In the genomic region with DNA sequence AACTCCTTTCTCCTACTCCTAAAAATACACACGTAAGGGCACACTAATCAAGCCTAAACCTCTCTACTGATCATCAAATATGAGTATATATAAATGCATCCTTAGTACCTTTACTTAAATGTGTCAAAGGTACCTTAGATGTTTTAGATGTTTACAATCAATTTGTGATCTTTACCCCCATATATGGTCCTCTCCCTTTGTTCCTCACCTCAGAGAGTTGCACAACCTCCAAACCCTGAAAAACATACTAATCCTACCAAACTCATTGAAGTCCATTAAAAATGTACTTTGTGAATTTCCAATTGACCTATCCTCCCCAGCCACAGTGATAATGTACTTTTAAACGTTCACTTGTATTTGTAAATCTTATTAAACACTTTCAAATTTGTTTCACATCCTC, we compare ENCODE assay signal across 18 cellular contexts.
DNase-seq lines count a peak whose midpoint lies in the region; ATAC-seq, FAIRE-seq and TF ChIP-seq lines count a peak whose summit lies in the region.
"Had no signal": no experiment of that assay in that cellular context is flagged by ENCODE, and none has a peak within 500 bp of the region (broad histone marks: within the 10 kb centered on the region; RNA-seq: fewer than 3 reads in every experiment).

No MANE protein-coding gene starts in this region.

- H3K9me3 Mint-ChIP-seq in activated T-cell treated with anti-CD3 and anti-CD28 coated beads, Interleukin-2, amount 50 U/mL, for 24 hours, result no peaks in the 10 kb centered on the region
- H3K9me3 Mint-ChIP-seq in activated B cell treated with CpG ODN at 0.5 μM for 24 hours, result no peaks in the 10 kb centered on the region

- no peak overlapping the region for H3K9ac ChIP-seq in HepG2 (ENCODE audit: insufficient read depth, low read depth, low read length)
- H3K9ac ChIP-seq: BLaER1, GM23248 had no signal

- no peak overlapping the region for H3K4me2 ChIP-seq in HepG2 (ENCODE audit: low read depth, low read length)
- H3K4me2 ChIP-seq: BLaER1 had no signal

- no peak for FAIRE-seq in HepG2 (lab: Jason Lieb, UNC)

- TF ChIP-seq EP300 in HepG2 (IDR thresholded peaks at IDR 0.05; ENCODE audit: low read depth in 2 of 2, low read length in 2 of 2), result peak in 1 of 2 experiments; percentile 23; a peak in 1 of 4 replicates
- no peak for TF ChIP-seq EP300 in HepG2 (CRISPR knock-in tag; IDR thresholded peaks at IDR 0.05; ENCODE audit: borderline replicate concordance)

- H3K27ac ChIP-seq in HepG2 (ENCODE audit: extremely low read length, insufficient read depth, low read length) (peak overlapping the region; percentile 17), right lobe of liver (no peak overlapping the region), neutrophil (peak overlapping the region; percentile 48)
- H3K27ac ChIP-seq: BLaER1, GM23248, HL-60 had no signal

- H3K9me3 ChIP-seq in HepG2 (ENCODE audit: low read length) (no peaks in the 10 kb centered on the region), right lobe of liver (no peaks in the 10 kb centered on the region), neutrophil (no peaks in the 10 kb centered on the region)
- H3K9me3 ChIP-seq: BLaER1 had no signal

- H3K27ac Mint-ChIP-seq in activated T-cell treated with anti-CD3 and anti-CD28 coated beads, Interleukin-2, amount 50 U/mL, for 24 hours, result peak overlapping the region; percentile 16
- peak overlapping the region; percentile 30 for H3K27ac Mint-ChIP-seq in activated B cell treated with CpG ODN at 0.5 μM for 24 hours

- H3K4me1 ChIP-seq in HepG2 (ENCODE audit: insufficient read depth, low read length) (peaks cover 50% of the 10 kb centered on the region), right lobe of liver (no peaks in the 10 kb centered on the region), neutrophil (ENCODE audit: control insufficient read depth in 1 of 2, insufficient read depth in 1 of 2, low read depth in 1 of 2, low read length in 1 of 2) (no peaks in the 10 kb centered on the region)
- H3K4me1 ChIP-seq: BLaER1 had no signal

- TF ChIP-seq POLR2A in HepG2 (IDR thresholded peaks at IDR 0.05; ENCODE audit: insufficient read depth in 1 of 2, low read depth in 2 of 2, low read length in 2 of 2) (no peak), right lobe of liver (IDR thresholded peaks at IDR 0.05) (no peak)

- no peak overlapping the region for H2AFZ ChIP-seq in HepG2 (ENCODE audit: low read length)
- H2AFZ ChIP-seq: GM23248 had no signal

- H3K36me3 Mint-ChIP-seq in activated T-cell treated with anti-CD3 and anti-CD28 coated beads, Interleukin-2, amount 50 U/mL, for 24 hours (ENCODE audit: low read depth), result peaks cover 64% of the 10 kb centered on the region
- H3K36me3 Mint-ChIP-seq in activated B cell treated with CpG ODN at 0.5 μM for 24 hours (ENCODE audit: low read depth), result peaks cover 55% of the 10 kb centered on the region

- POLR2A ChIA-PET in HepG2 (lab: Yijun Ruan, JAX) (no interaction called here), activated B cell treated with CpG ODN at 0.5 μM for 24 hours (lab: Charles Lee) (no interaction called here)

- 44% methylated on average over 2 of the region's 2 CpGs for WGBS in HepG2 (ENCODE audit: low lambda C conversion rate)
- WGBS in right lobe of liver (ENCODE audit: insufficient coverage, low coverage, low lambda C conversion rate, missing lambda C conversion rate), result 58% methylated on average over 2 of the region's 2 CpGs

- H3K4me3 ChIP-seq in HepG2 (replicated peaks in 1 of 3; ENCODE audit: insufficient read depth in 1 of 3, low read depth in 2 of 3, low read length in 3 of 3), result no peak overlapping the region
- no peak overlapping the region for H3K4me3 ChIP-seq in right lobe of liver
- no peak overlapping the region for H3K4me3 ChIP-seq in neutrophil (ENCODE audit: low read depth in 1 of 2, low read length in 1 of 2)
- H3K4me3 ChIP-seq: BLaER1, GM23248 had no signal

- no peaks in the 10 kb centered on the region for H3K27me3 Mint-ChIP-seq in activated T-cell treated with anti-CD3 and anti-CD28 coated beads, Interleukin-2, amount 50 U/mL, for 24 hours
- H3K27me3 Mint-ChIP-seq in activated B cell treated with CpG ODN at 0.5 μM for 24 hours, result no peaks in the 10 kb centered on the region

- H3K4me1 Mint-ChIP-seq in activated T-cell treated with anti-CD3 and anti-CD28 coated beads, Interleukin-2, amount 50 U/mL, for 24 hours (ENCODE audit: low read depth), result no peaks in the 10 kb centered on the region
- no peaks in the 10 kb centered on the region for H3K4me1 Mint-ChIP-seq in activated B cell treated with CpG ODN at 0.5 μM for 24 hours

- H3K79me2 ChIP-seq in HepG2 (ENCODE audit: insufficient read depth, low read length), result no peaks in the 10 kb centered on the region

- intact Hi-C loops in HepG2 (cut with micrococcal nuclease; ENCODE audit: unreplicated experiment), result no loop called here
- intact Hi-C loops in right lobe of liver (cut with DNase I), result no loop called here
- intact Hi-C loops in activated B cell treated with CpG ODN at 0.5 μM for 24 hours (cut with micrococcal nuclease), result no loop called here
- intact Hi-C loops in cardiac septum (cut with DNase I), result no loop called here

- H3K4me3 Mint-ChIP-seq in activated T-cell treated with anti-CD3 and anti-CD28 coated beads, Interleukin-2, amount 50 U/mL, for 24 hours, result no peak overlapping the region
- H3K4me3 Mint-ChIP-seq in activated B cell treated with CpG ODN at 0.5 μM for 24 hours, result no peak overlapping the region

- BruUV-seq in HepG2 (replicated peaks; lab: Mats Ljungman, UMichigan), result no TSS peak

- no peaks in the 10 kb centered on the region for H4K20me1 ChIP-seq in HepG2 (ENCODE audit: insufficient read depth, low read length)
- H4K20me1 ChIP-seq: BLaER1 had no signal

- DNase-seq in activated T-cell treated with anti-CD3 and anti-CD28 coated beads, Interleukin-2, amount 50 U/mL, for 24 hours, result no peak
- DNase-seq in activated T-cell treated with anti-CD3 and anti-CD28 coated beads, Interleukin-2, amount 50 U/mL, for 48 hours, result no peak
- DNase-seq in HepG2 (ENCODE audit: low spot score) (peak; percentile 26), right lobe of liver (no peak), activated B cell treated with CpG ODN at 0.5 μM for 24 hours (no peak), cardiac septum (ENCODE audit: low spot score) (no peak), EL (no peak)
- DNase-seq: 8988T, AML-193, COR-L47, DMS153, DMS79 treated with DMSO at 0.1 percent for 48 hours, GDM1, GM23248 had no signal

- ATAC-seq in HepG2, result no peak
- ATAC-seq in right lobe of liver, result no peak
- no peak for ATAC-seq in activated B cell treated with CpG ODN at 0.5 μM for 24 hours (ENCODE audit: low read depth)
- ATAC-seq: HCT116 had no signal

- no peak for TF ChIP-seq CTCF in HepG2 (CRISPR knock-in tag; IDR thresholded peaks at IDR 0.05)
- no peak for TF ChIP-seq CTCF in right lobe of liver (IDR thresholded peaks at IDR 0.05)
- no peak for TF ChIP-seq CTCF in activated B cell treated with CpG ODN at 0.5 μM for 24 hours (IDR thresholded peaks at IDR 0.05)
- no peak for TF ChIP-seq CTCF in neutrophil (IDR thresholded peaks at IDR 0.05)

- CTCF ChIA-PET in HepG2 (lab: Yijun Ruan, JAX; ENCODE audit: low intra/inter-chr PET ratio, low total read pairs) (no interaction called here), activated B cell treated with CpG ODN at 0.5 μM for 24 hours (lab: Charles Lee) (no interaction called here)

- in situ Hi-C loops in HepG2 (cut with HindIII; ENCODE audit: extremely low pct_ligation_motif_present, low pct_unique_long_range_greater_than_20kb), result no loop called here

- H3K36me3 ChIP-seq in HepG2 (replicated peaks in 1 of 2; ENCODE audit: control insufficient read depth in 1 of 2, insufficient read depth in 2 of 2, low read length in 2 of 2), result 0 out of 5 replicates have a peak, but pooled peaks cover 0 to 3% of the 10 kb centered on the region in 2 experiments
- H3K36me3 ChIP-seq in right lobe of liver, result no peaks in the 10 kb centered on the region
- peaks cover 24% of the 10 kb centered on the region for H3K36me3 ChIP-seq in neutrophil

- H3K27me3 ChIP-seq in HepG2 (ENCODE audit: control insufficient read depth in 1 of 2, insufficient read depth in 2 of 2, low read length in 2 of 2), result no peaks in the 10 kb centered on the region
- no peaks in the 10 kb centered on the region for H3K27me3 ChIP-seq in right lobe of liver
- no peaks in the 10 kb centered on the region for H3K27me3 ChIP-seq in neutrophil
- H3K27me3 ChIP-seq: BLaER1 had no signal

- no peak for TF ChIP-seq RAD21 in HepG2 (CRISPR knock-in tag; IDR thresholded peaks at IDR 0.05)

TF ChIP-seq in HepG2, 621 proteins besides CTCF, POLR2A, EP300 and RAD21 (continues in another document):
- TF ChIP-seq FLYWCH1 (CRISPR knock-in tag; IDR thresholded peaks at IDR 0.05) (no peak), BCL6 (CRISPR knock-in tag; IDR thresholded peaks at IDR 0.05) (peak; percentile 10; the same call in 1 of the 2 replicates), NR2F6 (IDR thresholded peaks at IDR 0.05) (peak; percentile 24; the same call in 1 of the 2 replicates), NR2F6 (CRISPR knock-in tag; IDR thresholded peaks at IDR 0.05) (no peak; the same call in 1 of the 2 replicates), RARA (CRISPR knock-in tag; IDR thresholded peaks at IDR 0.05) (no peak), THYN1 (CRISPR knock-in tag; IDR thresholded peaks at IDR 0.05; ENCODE audit: borderline replicate concordance, low read depth) (no peak), ZNF296 (CRISPR knock-in tag; conservative IDR thresholded peaks at IDR 0.05) (no peak)
- TF ChIP-seq, protein P1, sequence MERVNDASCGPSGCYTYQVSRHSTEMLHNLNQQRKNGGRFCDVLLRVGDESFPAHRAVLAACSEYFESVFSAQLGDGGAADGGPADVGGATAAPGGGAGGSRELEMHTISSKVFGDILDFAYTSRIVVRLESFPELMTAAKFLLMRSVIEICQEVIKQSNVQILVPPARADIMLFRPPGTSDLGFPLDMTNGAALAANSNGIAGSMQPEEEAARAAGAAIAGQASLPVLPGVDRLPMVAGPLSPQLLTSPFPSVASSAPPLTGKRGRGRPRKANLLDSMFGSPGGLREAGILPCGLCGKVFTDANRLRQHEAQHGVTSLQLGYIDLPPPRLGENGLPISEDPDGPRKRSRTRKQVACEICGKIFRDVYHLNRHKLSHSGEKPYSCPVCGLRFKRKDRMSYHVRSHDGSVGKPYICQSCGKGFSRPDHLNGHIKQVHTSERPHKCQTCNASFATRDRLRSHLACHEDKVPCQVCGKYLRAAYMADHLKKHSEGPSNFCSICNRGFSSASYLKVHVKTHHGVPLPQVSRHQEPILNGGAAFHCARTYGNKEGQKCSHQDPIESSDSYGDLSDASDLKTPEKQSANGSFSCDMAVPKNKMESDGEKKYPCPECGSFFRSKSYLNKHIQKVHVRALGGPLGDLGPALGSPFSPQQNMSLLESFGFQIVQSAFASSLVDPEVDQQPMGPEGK (CRISPR knock-in tag; IDR thresholded peaks at IDR 0.05), result no peak
- TF ChIP-seq, protein P2, sequence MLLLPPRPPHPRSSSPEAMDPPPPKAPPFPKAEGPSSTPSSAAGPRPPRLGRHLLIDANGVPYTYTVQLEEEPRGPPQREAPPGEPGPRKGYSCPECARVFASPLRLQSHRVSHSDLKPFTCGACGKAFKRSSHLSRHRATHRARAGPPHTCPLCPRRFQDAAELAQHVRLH (CRISPR knock-in tag; IDR thresholded peaks at IDR 0.05; ENCODE audit: borderline replicate concordance, low read depth), result no peak

Comparison
In these comparisons a context has a peak if more than half of its experiments do, and no peak if none do; other contexts are left out.
1. H3K27ac ChIP-seq: peak in HepG2 (single experiment) and neutrophil (single experiment); none in right lobe of liver (0 of 3).